In the genomic region with DNA sequence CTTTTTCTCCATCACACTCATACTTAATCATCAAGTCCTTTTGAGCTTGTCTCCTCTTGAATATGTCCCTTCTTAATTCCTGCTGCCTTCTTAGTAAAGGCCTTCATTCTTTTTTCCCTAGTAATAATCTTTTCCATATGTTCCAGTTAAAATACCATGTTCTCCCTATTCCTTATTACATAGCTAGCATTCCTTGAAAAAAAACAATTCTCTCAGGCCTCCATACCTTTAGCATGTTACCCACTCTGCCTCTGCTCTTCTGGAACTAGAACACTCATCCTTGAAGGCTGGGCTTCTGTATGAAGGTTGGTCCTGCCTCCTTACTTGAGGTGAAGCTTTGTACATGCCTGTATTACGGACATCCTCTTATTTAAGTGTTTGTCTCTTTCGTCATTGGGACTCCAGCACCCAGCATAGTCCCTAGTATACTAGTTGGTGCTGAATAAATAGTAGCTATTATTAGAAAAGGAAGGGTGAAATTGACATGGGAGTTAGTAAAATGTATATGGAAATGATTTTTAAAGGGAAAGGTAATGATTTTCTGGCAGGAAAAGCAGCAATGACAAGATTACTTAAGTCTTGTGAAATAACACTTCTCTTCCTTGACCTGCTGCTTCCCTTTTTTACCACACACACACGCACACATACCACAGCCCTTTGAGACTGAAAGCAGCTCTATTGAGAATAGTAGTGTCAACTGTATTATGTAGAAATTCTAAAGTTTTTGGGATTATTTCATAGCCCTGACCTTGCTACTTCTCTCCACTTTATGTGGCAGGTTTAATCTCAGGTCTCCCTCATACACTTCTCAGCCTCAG, we compare ENCODE assay signal across 12 cellular contexts. TPM values are rescaled to one million over a fixed set of nuclear protein-coding genes. Genes with fewer than 3 reads are reported as not detected.
DNase-seq lines count a peak whose midpoint lies in the region; ATAC-seq, FAIRE-seq and TF ChIP-seq lines count a peak whose summit lies in the region.
"Had no signal": no experiment of that assay in that cellular context is flagged by ENCODE, and none has a peak within 500 bp of the region (broad histone marks: within the 10 kb centered on the region; RNA-seq: fewer than 3 reads in every experiment).

No MANE protein-coding gene starts in this region.

- H2AFZ ChIP-seq in astrocyte (ENCODE audit: low read depth, low read length), result no peak overlapping the region

- no peak overlapping the region for H3K9ac ChIP-seq in astrocyte (ENCODE audit: low read length)

- no peaks in the 10 kb centered on the region for H3K79me2 ChIP-seq in astrocyte (ENCODE audit: insufficient read depth, low read length)

- no peaks in the 10 kb centered on the region for H3K9me3 ChIP-seq in astrocyte (ENCODE audit: insufficient read depth, low read depth, low read length)
- no peaks in the 10 kb centered on the region for H3K9me3 ChIP-seq in left lung

- H3K4me3 ChIP-seq in HFF-Myc (replicated peaks; ENCODE audit: low read depth, low read length) (no peak overlapping the region), astrocyte (ENCODE audit: insufficient read depth, low read depth, low read length) (no peak overlapping the region), left lung (no peak overlapping the region)

- DNase-seq in AG08395 (ENCODE audit: low spot score), result peak; percentile 24
- DNase-seq in HFF-Myc (ENCODE audit: extremely low read depth, low read depth), result peak; percentile 9
- DNase-seq in astrocyte (ENCODE audit: low read depth), result peak; percentile 25
- DNase-seq in left lung, result no peak
- DNase-seq in mesenteric fat pad (ENCODE audit: low spot score), result no peak
- no peak for DNase-seq in DMS79 (lab: John Stamatoyannopoulos, UW)
- DNase-seq: activated CD4-positive, alpha-beta T cell treated with anti-CD3 and anti-CD28 coated beads for 48 hours; NCI-H2107; stimulated activated CD4-positive, alpha-beta T cell treated with anti-CD3 and anti-CD28 coated beads, Interleukin-1b, Interleukin-23, amount 100 ng/mL, for 48 hours had no signal

- H3K27ac Mint-ChIP-seq in astrocyte (ENCODE audit: unreplicated experiment), result no peak overlapping the region

- H3K4me2 ChIP-seq in astrocyte (ENCODE audit: low read length), result no peak overlapping the region

- no peak for FAIRE-seq in astrocyte (lab: Jason Lieb, UNC)
- FAIRE-seq: frontal cortex had no signal

- ATAC-seq in left lung (peak; percentile 83), HG02970 (IDR thresholded peaks at IDR 0.05; ENCODE audit: low FRiP score, unreplicated experiment) (no peak), HG03439 (IDR thresholded peaks at IDR 0.05; ENCODE audit: unreplicated experiment) (no peak)

- peaks cover 10% of the 10 kb centered on the region for H3K36me3 Mint-ChIP-seq in astrocyte (ENCODE audit: low read depth, unreplicated experiment)

- intact Hi-C loops in left lung (cut with DNase I), result no loop called here

- peaks cover 5% of the 10 kb centered on the region for H3K4me1 ChIP-seq in astrocyte (ENCODE audit: insufficient read depth, low read length)
- peaks cover 4 to 33% of the 10 kb centered on the region in 2 donors for H3K4me1 ChIP-seq in left lung

- H3K27me3 Mint-ChIP-seq in astrocyte (ENCODE audit: low read depth, unreplicated experiment), result no peaks in the 10 kb centered on the region

- TF ChIP-seq CTCF in HFF-Myc (IDR thresholded peaks at IDR 0.05; ENCODE audit: low read depth, low read length, missing control alignments), result no peak
- TF ChIP-seq CTCF in astrocyte (IDR thresholded peaks at IDR 0.05; ENCODE audit: insufficient read depth, low read depth, low read length), result no peak
- no peak for TF ChIP-seq CTCF in left lung (IDR thresholded peaks at IDR 0.05)

- H4K20me1 ChIP-seq in astrocyte (ENCODE audit: insufficient read depth, low read length), result no peaks in the 10 kb centered on the region

- no peaks in the 10 kb centered on the region for H3K9me3 Mint-ChIP-seq in astrocyte (ENCODE audit: unreplicated experiment)

- peaks cover 3% of the 10 kb centered on the region for H3K4me1 Mint-ChIP-seq in astrocyte (ENCODE audit: low read depth, unreplicated experiment)

- H3K27me3 ChIP-seq in astrocyte (ENCODE audit: insufficient read depth, low read length), result no peaks in the 10 kb centered on the region
- H3K27me3 ChIP-seq in left lung, result no peaks in the 10 kb centered on the region

- H3K36me3 ChIP-seq in astrocyte (ENCODE audit: insufficient read depth, low read length), result peaks cover 2% of the 10 kb centered on the region
- H3K36me3 ChIP-seq in left lung, result peaks cover 0 to 46% of the 10 kb centered on the region in 2 donors

- no peak overlapping the region for H3K4me3 Mint-ChIP-seq in astrocyte (ENCODE audit: unreplicated experiment)

- H3K27ac ChIP-seq in astrocyte (ENCODE audit: low read depth, low read length), result no peak overlapping the region
- peak overlapping the region; percentile 28 to 81 for H3K27ac ChIP-seq in left lung

RNA-seq across cellular contexts. Expression of a gene that starts 45.6 kb away (rescaled TPM):
- total RNA-seq in astrocyte (6.1 and 6.5 TPM in 2 replicates), left lung (10 to 100 TPM; 21.0 to 31.8 TPM), mesenteric fat pad (24.5 TPM)

Comparison
In these comparisons a context has a peak if more than half of its experiments do, and no peak if none do; other contexts are left out.
1. DNase-seq: peak in AG08395 (single experiment), HFF-Myc (single experiment) and astrocyte (single experiment); none in left lung (0 of 2), mesenteric fat pad (single experiment) and DMS79 (single experiment).